ENCODE assay signal across 9 cellular contexts in the genomic region with DNA sequence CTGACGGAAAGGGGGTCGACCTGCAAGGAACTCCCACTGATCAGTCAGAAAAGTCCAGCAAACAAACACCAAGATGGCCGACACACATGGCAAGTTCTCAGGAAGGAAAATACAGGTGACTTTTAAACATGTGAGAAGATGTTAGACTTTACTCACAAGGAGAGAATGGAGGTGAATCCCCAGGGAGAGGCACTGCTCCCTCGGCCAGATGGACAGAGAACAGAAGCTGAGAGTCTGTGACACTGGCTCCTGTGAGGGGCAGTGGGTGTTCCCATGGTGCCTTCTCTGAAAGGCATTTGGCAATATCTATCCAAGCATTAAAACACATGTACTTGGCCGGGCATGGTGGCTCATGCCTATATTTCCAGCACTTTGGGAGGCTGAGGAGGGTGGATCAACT. TPM values are rescaled to one million over a fixed set of nuclear protein-coding genes. Genes with fewer than 3 reads are reported as not detected.
"Had no signal": no experiment of that assay in that cellular context is flagged by ENCODE, and none has a peak within 500 bp of the region (broad histone marks: within the 10 kb centered on the region; RNA-seq: fewer than 3 reads in every experiment).

No MANE protein-coding gene starts in this region.

- H3K27me3 ChIP-seq: breast epithelium, right lobe of liver, testis had no signal

- H3K27ac ChIP-seq: dorsolateral prefrontal cortex, right lobe of liver, testis had no signal

- H3K4me3 ChIP-seq: breast epithelium, dorsolateral prefrontal cortex, right lobe of liver, testis had no signal

- ATAC-seq: right lobe of liver; stimulated activated naive CD8-positive, alpha-beta T cell treated with anti-CD3 and anti-CD28 coated beads, Interleukin-15, Interleukin-2, amounts not matched to agents 100 U/mL and 50 U/mL, for 24 hours had no signal

- DNase-seq: activated CD4-positive, CD25-positive, alpha-beta regulatory T cell; islet precursor cell; stimulated activated CD4-positive, alpha-beta T cell treated with anti-CD3 and anti-CD28 coated beads, Interleukin-12 subunit alpha, Interleukin-12 subunit beta, amount 100 ng/mL, for 4 hours; stimulated activated naive CD8-positive, alpha-beta T cell treated with anti-CD3 and anti-CD28 coated beads, Interleukin-15, Interleukin-2, amounts not matched to agents 100 U/mL and 50 U/mL, for 24 hours; testis had no signal

- H3K9me3 ChIP-seq: right lobe of liver, testis had no signal

- H3K4me1 ChIP-seq: breast epithelium, right lobe of liver had no signal

- H3K36me3 ChIP-seq: breast epithelium, right lobe of liver had no signal

RNA-seq across cellular contexts. Expression of a gene that starts 22.8 kb away (rescaled TPM):
- total RNA-seq: activated T-helper 2 cell treated with anti-CD3 and anti-CD28 coated beads, Interferon-gamma antibody, Interleukin-2, Interleukin-4, amounts not matched to agents 10 μg/mL and 5 μg/mL and 100 μg/mL, durations not matched to agents 14 hours and 24 hours and 36 hours had no signal
